Comparison of ENCODE assay signal across 8 cellular contexts in genomic region chr1:91697322-91698260, GRCh38.
DNase-seq lines count a peak whose midpoint lies in the region; ATAC-seq, FAIRE-seq and TF ChIP-seq lines count a peak whose summit lies in the region.

No MANE protein-coding gene starts in this region.

- POLR2A ChIA-PET in activated CD4-positive, alpha-beta memory T cell treated with anti-CD3 and anti-CD28 coated beads, Interleukin-2, amount 10 ng/mL, durations not matched to agents 7 days and 5 days (lab: Charles Lee): interaction anchor here (1.0 kb wide), 1 partner anchor 67 kb away, joined by 3 read pairs; no protein-coding TSS in a partner anchor
- POLR2A ChIA-PET in HepG2 (lab: Yijun Ruan, JAX): no interaction called here

- no peak for TF ChIP-seq RAD21 in HepG2 (CRISPR knock-in tag; IDR thresholded peaks at IDR 0.05)

- in situ Hi-C loops in HepG2 (cut with HindIII; ENCODE audit: extremely low pct_ligation_motif_present, low pct_unique_long_range_greater_than_20kb): no loop called here

- peaks cover 82% of the 10 kb centered on the region for H3K36me3 Mint-ChIP-seq in activated CD4-positive, alpha-beta memory T cell treated with anti-CD3 and anti-CD28 coated beads, Interleukin-2, amount 10 ng/mL, durations not matched to agents 7 days and 5 days (ENCODE audit: low read depth)

- no peak overlapping the region for H3K27ac ChIP-seq in HepG2 (ENCODE audit: extremely low read length, insufficient read depth, low read length)
- H3K27ac ChIP-seq in substantia nigra (ENCODE audit: low read depth, low read length, poor library complexity, severe bottlenecking): no peak overlapping the region
- peak overlapping the region in 1 of 3 donors; percentile 61 for H3K27ac ChIP-seq in thyroid gland

- TF ChIP-seq CTCF in HepG2 (CRISPR knock-in tag; IDR thresholded peaks at IDR 0.05): no peak
- no peak for TF ChIP-seq CTCF in thyroid gland (IDR thresholded peaks at IDR 0.05)

- DNase-seq in activated CD4-positive, alpha-beta memory T cell treated with anti-CD3 and anti-CD28 coated beads, Interleukin-2, amount 10 ng/mL, durations not matched to agents 7 days and 5 days: peak; percentile 77
- DNase-seq in HepG2 (ENCODE audit: low spot score): no peak
- no peak for DNase-seq in OCI-M2 (lab: John Stamatoyannopoulos, UW; ENCODE audit: unreplicated experiment)
- no peak for DNase-seq in substantia nigra (lab: John Stamatoyannopoulos, UW)
- DNase-seq in globus pallidus (ENCODE audit: low spot score): no peak
- DNase-seq in thyroid gland: no peak

- no peak overlapping the region for H2AFZ ChIP-seq in HepG2 (ENCODE audit: low read length)

- H3K9me3 Mint-ChIP-seq in activated CD4-positive, alpha-beta memory T cell treated with anti-CD3 and anti-CD28 coated beads, Interleukin-2, amount 10 ng/mL, durations not matched to agents 7 days and 5 days: no peaks in the 10 kb centered on the region

- H3K4me1 ChIP-seq in HepG2 (ENCODE audit: insufficient read depth, low read length) (no peaks in the 10 kb centered on the region), thyroid gland (peaks cover 11 to 23% of the 10 kb centered on the region in 2 donors)

- peak; percentile 48 for ATAC-seq in GM18520 (IDR thresholded peaks at IDR 0.05; ENCODE audit: unreplicated experiment)
- ATAC-seq in HG02852 (IDR thresholded peaks at IDR 0.05; ENCODE audit: unreplicated experiment): peak; percentile 89
- ATAC-seq in HepG2: no peak

- no peak for TF ChIP-seq POLR2A in HepG2 (IDR thresholded peaks at IDR 0.05; ENCODE audit: insufficient read depth in 1 of 2, low read depth in 2 of 2, low read length in 2 of 2)
- no peak for TF ChIP-seq POLR2A in thyroid gland (IDR thresholded peaks at IDR 0.05)

- peak overlapping the region; percentile 52 for H3K4me3 Mint-ChIP-seq in activated CD4-positive, alpha-beta memory T cell treated with anti-CD3 and anti-CD28 coated beads, Interleukin-2, amount 10 ng/mL, durations not matched to agents 7 days and 5 days

- H3K4me2 ChIP-seq in HepG2 (ENCODE audit: low read depth, low read length): no peak overlapping the region

- H3K9me3 ChIP-seq in HepG2 (ENCODE audit: low read length) (no peaks in the 10 kb centered on the region), thyroid gland (no peaks in the 10 kb centered on the region)

- H3K9ac ChIP-seq in HepG2 (ENCODE audit: insufficient read depth, low read depth, low read length): no peak overlapping the region

- H3K4me1 Mint-ChIP-seq in activated CD4-positive, alpha-beta memory T cell treated with anti-CD3 and anti-CD28 coated beads, Interleukin-2, amount 10 ng/mL, durations not matched to agents 7 days and 5 days: peaks cover 50% of the 10 kb centered on the region

- WGBS in HepG2 (ENCODE audit: low lambda C conversion rate): 77% methylated on average over 5 of the region's 5 CpGs
- 39 to 43% methylated on average over 5 of the region's 5 CpGs for WGBS in thyroid gland, 2 donors

- H3K79me2 ChIP-seq in HepG2 (ENCODE audit: insufficient read depth, low read length): no peaks in the 10 kb centered on the region

- no peak overlapping the region for H3K4me3 ChIP-seq in HepG2 (replicated peaks in 1 of 3; ENCODE audit: insufficient read depth in 1 of 3, low read depth in 2 of 3, low read length in 3 of 3)
- H3K4me3 ChIP-seq in thyroid gland (replicated peaks in 1 of 3): no peak overlapping the region

- CTCF ChIA-PET in activated CD4-positive, alpha-beta memory T cell treated with anti-CD3 and anti-CD28 coated beads, Interleukin-2, amount 10 ng/mL, durations not matched to agents 7 days and 5 days (lab: Charles Lee): no interaction called here
- CTCF ChIA-PET in HepG2 (lab: Yijun Ruan, JAX; ENCODE audit: low intra/inter-chr PET ratio, low total read pairs): no interaction called here

- no TSS peak for BruUV-seq in HepG2 (replicated peaks; lab: Mats Ljungman, UMichigan)

- FAIRE-seq in HepG2 (lab: Jason Lieb, UNC): no peak

- no peaks in the 10 kb centered on the region for H3K27me3 ChIP-seq in HepG2 (ENCODE audit: control insufficient read depth in 1 of 2, insufficient read depth in 2 of 2, low read length in 2 of 2)
- H3K27me3 ChIP-seq in thyroid gland: no peaks in the 10 kb centered on the region

- TF ChIP-seq EP300 in HepG2 (IDR thresholded peaks at IDR 0.05; ENCODE audit: low read depth in 2 of 2, low read length in 2 of 2): no peak
- no peak for TF ChIP-seq EP300 in HepG2 (CRISPR knock-in tag; IDR thresholded peaks at IDR 0.05; ENCODE audit: borderline replicate concordance)

- peak overlapping the region; percentile 86 for H3K27ac Mint-ChIP-seq in activated CD4-positive, alpha-beta memory T cell treated with anti-CD3 and anti-CD28 coated beads, Interleukin-2, amount 10 ng/mL, durations not matched to agents 7 days and 5 days

- no peaks in the 10 kb centered on the region for H4K20me1 ChIP-seq in HepG2 (ENCODE audit: insufficient read depth, low read length)

- intact Hi-C loops in HepG2 (cut with micrococcal nuclease; ENCODE audit: unreplicated experiment) (no loop called here), thyroid gland (cut with DNase I) (no loop called here)

- no peaks in the 10 kb centered on the region for H3K27me3 Mint-ChIP-seq in activated CD4-positive, alpha-beta memory T cell treated with anti-CD3 and anti-CD28 coated beads, Interleukin-2, amount 10 ng/mL, durations not matched to agents 7 days and 5 days

- H3K36me3 ChIP-seq in HepG2 (replicated peaks in 1 of 2; ENCODE audit: control insufficient read depth in 1 of 2, insufficient read depth in 2 of 2, low read length in 2 of 2) (peaks cover 26 to 93% of the 10 kb centered on the region in 2 experiments), thyroid gland (peaks cover 0 to 4% of the 10 kb centered on the region in 2 donors)

TF ChIP-seq in HepG2, 621 proteins besides CTCF, POLR2A, EP300 and RAD21 (continues in another document):
- TF ChIP-seq CREBL2 (CRISPR knock-in tag; IDR thresholded peaks at IDR 0.05; ENCODE audit: borderline replicate concordance): no peak
- TF ChIP-seq IKZF5 (CRISPR knock-in tag; IDR thresholded peaks at IDR 0.05): no peak
- no peak for TF ChIP-seq PRMT3 (CRISPR knock-in tag; IDR thresholded peaks at IDR 0.05; ENCODE audit: borderline replicate concordance, low read depth)
- TF ChIP-seq ZNF510 (CRISPR knock-in tag; IDR thresholded peaks at IDR 0.05; ENCODE audit: low read depth): no peak
- no peak for TF ChIP-seq ZNF230 (CRISPR knock-in tag; IDR thresholded peaks at IDR 0.05)
- no peak for TF ChIP-seq SYNCRIP (IDR thresholded peaks at IDR 0.05; ENCODE audit: insufficient read depth, low read depth, low read length)
- no peak for TF ChIP-seq MLX (CRISPR knock-in tag; IDR thresholded peaks at IDR 0.05)
- TF ChIP-seq ZSCAN25 (CRISPR knock-in tag; IDR thresholded peaks at IDR 0.05): no peak
- no peak for TF ChIP-seq SP1 (IDR thresholded peaks at IDR 0.05)
- TF ChIP-seq SP1 (CRISPR knock-in tag; IDR thresholded peaks at IDR 0.05): no peak
- TF ChIP-seq ZNF281 (CRISPR knock-in tag; IDR thresholded peaks at IDR 0.05; ENCODE audit: borderline replicate concordance): no peak
- no peak for TF ChIP-seq ZNF451 (CRISPR knock-in tag; IDR thresholded peaks at IDR 0.05)
- peak; percentile 46; the same call in 1 of the 2 replicates for TF ChIP-seq CEBPB (IDR thresholded peaks at IDR 0.05; ENCODE audit: borderline replicate concordance, low read depth, low read length)
- TF ChIP-seq PITX1 (CRISPR knock-in tag; IDR thresholded peaks at IDR 0.05): no peak
- TF ChIP-seq ZSCAN22 (CRISPR knock-in tag; IDR thresholded peaks at IDR 0.05): no peak
- TF ChIP-seq MAFK (conservative IDR thresholded peaks at IDR 0.05 in 1 of 2, IDR thresholded peaks at IDR 0.05 in 1 of 2; ENCODE audit: low read length in 2 of 2): peak; percentile 54 to 55; a peak in 2 of 4 replicates
- TF ChIP-seq ZNF44 (CRISPR knock-in tag; IDR thresholded peaks at IDR 0.05): no peak
